Comparison of ENCODE assay signal across 8 cellular contexts in genomic region chr1:27556781-27557595, GRCh38. TPM values are rescaled to one million over a fixed set of nuclear protein-coding genes. Genes with fewer than 3 reads are reported as not detected.
DNase-seq lines count a peak whose midpoint lies in the region; TF ChIP-seq lines count a peak whose summit lies in the region.

No MANE protein-coding gene starts in this region.

- H3K9me3 ChIP-seq in HUES6 (ENCODE audit: control insufficient read depth, insufficient read depth, low read depth, low read length) (no peaks in the 10 kb centered on the region), SK-N-SH (no peaks in the 10 kb centered on the region)

- peaks cover 5% of the 10 kb centered on the region; the same call in 1 of the 2 replicates for H4K20me1 ChIP-seq in SK-N-SH (ENCODE audit: insufficient read depth)

- peak; percentile 78 for TF ChIP-seq CTCF in SK-N-SH (IDR thresholded peaks at IDR 0.05)
- TF ChIP-seq CTCF in glutamatergic neuron (IDR thresholded peaks at IDR 0.05; ENCODE audit: partially characterized antibody, unreplicated experiment) = peak; percentile 99
- TF ChIP-seq CTCF in osteocyte (IDR thresholded peaks at IDR 0.05) = peak; percentile 98

- no peaks in the 10 kb centered on the region for H3K9me3 Mint-ChIP-seq in activated naive CD4-positive, alpha-beta T cell treated with anti-CD3 and anti-CD28 coated beads, Interleukin-2, amount 50 U/mL, for 24 hours
- H3K9me3 Mint-ChIP-seq in glutamatergic neuron (ENCODE audit: unreplicated experiment) = peaks cover 6% of the 10 kb centered on the region
- H3K9me3 Mint-ChIP-seq in osteocyte (ENCODE audit: unreplicated experiment) = no peaks in the 10 kb centered on the region

- no peak overlapping the region for H3K4me3 Mint-ChIP-seq in activated naive CD4-positive, alpha-beta T cell treated with anti-CD3 and anti-CD28 coated beads, Interleukin-2, amount 50 U/mL, for 24 hours
- H3K4me3 Mint-ChIP-seq in glutamatergic neuron (ENCODE audit: unreplicated experiment) (peak overlapping the region; percentile 73), osteocyte (ENCODE audit: unreplicated experiment) (peak overlapping the region; percentile 50)

- H3K9me2 ChIP-seq in SK-N-SH = no peaks in the 10 kb centered on the region

- H3K4me1 Mint-ChIP-seq in activated naive CD4-positive, alpha-beta T cell treated with anti-CD3 and anti-CD28 coated beads, Interleukin-2, amount 50 U/mL, for 24 hours = peaks cover 41% of the 10 kb centered on the region
- H3K4me1 Mint-ChIP-seq in glutamatergic neuron (ENCODE audit: low read depth, unreplicated experiment) (peaks cover 51% of the 10 kb centered on the region), osteocyte (ENCODE audit: unreplicated experiment) (peaks cover 75% of the 10 kb centered on the region)

- H3K9ac ChIP-seq in HUES6 (ENCODE audit: low read length) (peak overlapping the region; percentile 0), SK-N-SH (no peak overlapping the region)

- CTCF ChIA-PET in SK-N-SH (lab: Yijun Ruan, JAX) = interaction anchor here (0.6 to 24.8 kb wide), 51 partner anchors 8 to 261 kb away, joined by 3 to 603 read pairs (median 4); partner anchors contain the start of genes AHDC1, MAP3K6 and WASF2

- no peaks in the 10 kb centered on the region for H3K27me3 ChIP-seq in HUES6 (ENCODE audit: control insufficient read depth, insufficient read depth, low read length)
- H3K27me3 ChIP-seq in SK-N-SH (ENCODE audit: insufficient read depth) = no peaks in the 10 kb centered on the region

- TF ChIP-seq RAD21 in SK-N-SH (IDR thresholded peaks at IDR 0.05; ENCODE audit: low read length) = peak; percentile 87

- no peaks in the 10 kb centered on the region for H3K27me3 Mint-ChIP-seq in activated naive CD4-positive, alpha-beta T cell treated with anti-CD3 and anti-CD28 coated beads, Interleukin-2, amount 50 U/mL, for 24 hours
- H3K27me3 Mint-ChIP-seq in glutamatergic neuron (ENCODE audit: unreplicated experiment) (peaks cover 30% of the 10 kb centered on the region), osteocyte (ENCODE audit: unreplicated experiment) (no peaks in the 10 kb centered on the region)

- H3K27ac ChIP-seq in HUES6 (ENCODE audit: low read depth, low read length) (no peak overlapping the region), SK-N-SH (ENCODE audit: low read depth in 2 of 2, low read length in 1 of 2) (peak overlapping the region; percentile 18 to 23; a peak in 3 of 4 replicates), temporal lobe (ENCODE audit: low read depth, low read length) (peak overlapping the region; percentile 47)

- peak overlapping the region; percentile 46 for H3K27ac Mint-ChIP-seq in activated naive CD4-positive, alpha-beta T cell treated with anti-CD3 and anti-CD28 coated beads, Interleukin-2, amount 50 U/mL, for 24 hours
- H3K27ac Mint-ChIP-seq in glutamatergic neuron (ENCODE audit: unreplicated experiment) (peak overlapping the region; percentile 93), osteocyte (ENCODE audit: unreplicated experiment) (peak overlapping the region; percentile 91)

- H3K36me3 ChIP-seq in HUES6 (ENCODE audit: control insufficient read depth, insufficient read depth, low read length) (no peaks in the 10 kb centered on the region), SK-N-SH (replicated peaks in 1 of 2; ENCODE audit: control insufficient read depth in 1 of 2, insufficient read depth in 2 of 2, low read length in 1 of 2) (peaks cover 8 to 15% of the 10 kb centered on the region in 2 experiments)

- peaks cover 54% of the 10 kb centered on the region for H3K4me1 ChIP-seq in HUES6 (ENCODE audit: control insufficient read depth, insufficient read depth, low read length)
- peaks cover 29 to 36% of the 10 kb centered on the region in 2 experiments; a peak in 3 of 4 replicates for H3K4me1 ChIP-seq in SK-N-SH (ENCODE audit: control insufficient read depth in 1 of 2, insufficient read depth in 2 of 2, low read depth in 1 of 2, low read length in 1 of 2)

- POLR2A ChIA-PET in SK-N-SH (lab: Yijun Ruan, JAX) = interaction anchor here (0.8 to 1.6 kb wide), 3 partner anchors 38 to 67 kb away, joined by 4 to 9 read pairs (median 5); partner anchors contain the start of gene WASF2

- peaks cover 29% of the 10 kb centered on the region; the same call in 1 of the 2 replicates for H3K79me2 ChIP-seq in SK-N-SH (ENCODE audit: insufficient read depth)

- H3K36me3 Mint-ChIP-seq in activated naive CD4-positive, alpha-beta T cell treated with anti-CD3 and anti-CD28 coated beads, Interleukin-2, amount 50 U/mL, for 24 hours = no peaks in the 10 kb centered on the region
- H3K36me3 Mint-ChIP-seq in glutamatergic neuron (ENCODE audit: unreplicated experiment) (no peaks in the 10 kb centered on the region), osteocyte (ENCODE audit: unreplicated experiment) (peaks cover 18% of the 10 kb centered on the region)

- DNase-seq in DMS 273 (lab: John Stamatoyannopoulos, UW; ENCODE audit: unreplicated experiment) (peak; percentile 92), SK-N-SH (peak; percentile 94), glutamatergic neuron (peak; percentile 75), osteocyte (ENCODE audit: extremely low spot score, unreplicated experiment) (peak; percentile 98), NCI-H2081 treated with DMSO at 0.1 percent for 48 hours (lab: John Stamatoyannopoulos, UW) (no peak)

- H3F3A ChIP-seq in SK-N-SH (replicated peaks; ENCODE audit: insufficient read depth) = peaks cover 16% of the 10 kb centered on the region

- H3K4me2 ChIP-seq in SK-N-SH = peak overlapping the region; percentile 51; the same call in 1 of the 2 replicates

- peak overlapping the region; percentile 37; the same call in 1 of the 2 replicates for H3K4me3 ChIP-seq in HUES6 (ENCODE audit: low read depth, low read length)
- H3K4me3 ChIP-seq in SK-N-SH (ENCODE audit: low read depth in 2 of 2, low read length in 1 of 2) = no peak overlapping the region

- 12% methylated on average over 14 of the region's 19 CpGs for WGBS in SK-N-SH (ENCODE audit: low lambda C conversion rate)

- H2AFZ ChIP-seq in SK-N-SH (ENCODE audit: low read depth) = no peak overlapping the region

- TF ChIP-seq EP300 in SK-N-SH (IDR thresholded peaks at IDR 0.05; ENCODE audit: borderline replicate concordance in 1 of 2, low read depth in 1 of 2, low read length in 1 of 2) = no peak

TF ChIP-seq in SK-N-SH, 30 proteins besides CTCF, POLR2A, EP300 and RAD21:
- TF ChIP-seq SMC3 (IDR thresholded peaks at IDR 0.05; ENCODE audit: low read depth, low read length) = peak; percentile 83
- TF ChIP-seq, protein P1, sequence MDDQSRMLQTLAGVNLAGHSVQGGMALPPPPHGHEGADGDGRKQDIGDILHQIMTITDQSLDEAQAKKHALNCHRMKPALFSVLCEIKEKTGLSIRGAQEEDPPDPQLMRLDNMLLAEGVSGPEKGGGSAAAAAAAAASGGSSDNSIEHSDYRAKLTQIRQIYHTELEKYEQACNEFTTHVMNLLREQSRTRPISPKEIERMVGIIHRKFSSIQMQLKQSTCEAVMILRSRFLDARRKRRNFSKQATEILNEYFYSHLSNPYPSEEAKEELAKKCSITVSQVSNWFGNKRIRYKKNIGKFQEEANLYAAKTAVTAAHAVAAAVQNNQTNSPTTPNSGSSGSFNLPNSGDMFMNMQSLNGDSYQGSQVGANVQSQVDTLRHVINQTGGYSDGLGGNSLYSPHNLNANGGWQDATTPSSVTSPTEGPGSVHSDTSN (IDR thresholded peaks at IDR 0.05) = no peak
- peak; percentile 55; the same call in 1 of the 2 replicates for TF ChIP-seq MAX (IDR thresholded peaks at IDR 0.05; ENCODE audit: low read depth)

RNA-seq across cellular contexts. Expression of gene AHDC1, which starts 47.0 kb away (rescaled TPM):
- polyA plus RNA-seq in SK-N-SH (2012; rRNA removed) = 3.1 and 8.5 TPM in 2 replicates
- polyA plus RNA-seq in SK-N-SH (2012; cell fraction: cytosol; rRNA removed) = 3.2 and 4.4 TPM in 2 replicates
- 19.2 and 28.1 TPM in 2 replicates for polyA plus RNA-seq in SK-N-SH (2012; cell fraction: nucleus; rRNA removed)
- total RNA-seq in glutamatergic neuron (ENCODE audit: unreplicated experiment) (131 TPM), osteocyte (118 and 124 TPM in 2 replicates), temporal lobe (16.5 TPM)
